ENCODE assay signal across 8 cellular contexts in genomic region chr10:47924628-47925027, GRCh38. TPM values are rescaled to one million over a fixed set of nuclear protein-coding genes. Genes with fewer than 3 reads are reported as not detected.
"Had no signal": no experiment of that assay in that cellular context is flagged by ENCODE, and none has a peak within 500 bp of the region (broad histone marks: within the 10 kb centered on the region; RNA-seq: fewer than 3 reads in every experiment).

No MANE protein-coding gene starts in this region.

RNA-seq across cellular contexts. Expression of gene NPY4R2, which starts 6.2 kb away (rescaled TPM):
- total RNA-seq: LHCN-M2, MCF 10A, NCI-H460, OCI-LY7, Right ventricle myocardium inferior, RPMI7951, SJCRH30, SK-MEL-5 had no signal
